19 cellular contexts compared by ENCODE assay signal in the genomic region with DNA sequence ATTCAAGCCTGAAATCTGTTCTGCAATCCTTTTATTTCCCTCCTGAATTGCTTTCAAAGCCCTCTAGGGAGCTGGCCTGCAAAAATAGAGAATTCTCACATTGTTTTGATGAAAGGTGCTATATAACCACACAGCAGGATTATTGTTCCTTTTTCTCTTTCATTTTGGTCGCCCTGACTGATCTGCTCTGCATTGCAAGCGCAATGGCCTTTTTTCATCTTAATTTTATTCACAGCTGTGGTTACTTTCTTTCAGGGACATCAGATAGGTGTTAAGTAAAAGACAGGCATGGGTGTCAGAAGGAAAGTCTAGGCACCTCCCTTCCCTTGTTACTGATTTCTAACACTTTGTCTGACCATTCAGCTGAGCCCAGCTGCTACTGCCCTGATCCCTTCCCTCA.
"Had no signal": no experiment of that assay in that cellular context is flagged by ENCODE, and none has a peak within 500 bp of the region (broad histone marks: within the 10 kb centered on the region; RNA-seq: fewer than 3 reads in every experiment).

No MANE protein-coding gene starts in this region.

- H3K27me3 ChIP-seq: adrenal gland, cardiac muscle cell, dorsolateral prefrontal cortex, upper lobe of right lung had no signal

- H3K4me1 ChIP-seq: adrenal gland, upper lobe of right lung had no signal

- FAIRE-seq: endometrium had no signal

- ATAC-seq: esophagus mucosa; left ventricle myocardium superior; stimulated activated effector memory CD8-positive, alpha-beta T cell treated with anti-CD3 and anti-CD28 coated beads, Interleukin-12 subunit alpha, Interleukin-12 subunit beta, amount 100 ng/mL, for 72 hours; upper lobe of right lung had no signal

- DNase-seq: activated CD4-positive, alpha-beta T cell treated with anti-CD3 and anti-CD28 coated beads for 1 hour; activated CD4-positive, alpha-beta T cell treated with anti-CD3 and anti-CD28 coated beads, Interleukin-2, amount 50 U/mL, for 48 hours; activated naive CD4-positive, alpha-beta T cell treated with anti-CD3 and anti-CD28 coated beads, Interleukin-2, amount 50 U/mL, for 16 hours; activated T-cell treated with anti-CD3 and anti-CD28 coated beads, Interleukin-2, amount 50 U/mL, for 1 hour; adrenal gland; dorsolateral prefrontal cortex; kidney glomerular epithelial cell; left ventricle myocardium superior; mesenchymal stem cell; stimulated activated CD4-positive, alpha-beta T cell treated with anti-CD3 and anti-CD28 coated beads, Interleukin-12 subunit alpha, Interleukin-12 subunit beta, amount 100 ng/mL, for 4 hours; stimulated activated CD4-positive, alpha-beta T cell treated with anti-CD3 and anti-CD28 coated beads, Interleukin-2, amount 100 ng/mL, for 24 hours; T-helper 1 cell; T1000; upper lobe of right lung had no signal

- H3K9me3 ChIP-seq: adrenal gland, thoracic aorta, upper lobe of right lung had no signal

- H3K27ac ChIP-seq: adrenal gland, cardiac muscle cell, dorsolateral prefrontal cortex, thoracic aorta, upper lobe of right lung had no signal

- H3K36me3 ChIP-seq: adrenal gland, cardiac muscle cell, thoracic aorta, upper lobe of right lung had no signal

- H3K4me3 ChIP-seq: adrenal gland, cardiac muscle cell, dorsolateral prefrontal cortex, thoracic aorta, upper lobe of right lung had no signal
